8 cellular contexts compared by ENCODE assay signal in genomic region chr9:131126059-131126426, GRCh38. TPM values are rescaled to one million over a fixed set of nuclear protein-coding genes. Genes with fewer than 3 reads are reported as not detected.
DNase-seq lines count a peak whose midpoint lies in the region; ATAC-seq and TF ChIP-seq lines count a peak whose summit lies in the region.

No MANE protein-coding gene starts in this region.

- H3F3A ChIP-seq in DOHH2 (ENCODE audit: control insufficient read depth, insufficient read depth), result no peaks in the 10 kb centered on the region

- TF ChIP-seq POLR2A in esophagus muscularis mucosa (IDR thresholded peaks at IDR 0.05; ENCODE audit: low read depth), result no peak

- H3K9me3 ChIP-seq in DOHH2 (ENCODE audit: control insufficient read depth, insufficient read depth, low read length), result no peaks in the 10 kb centered on the region
- H3K9me3 ChIP-seq in esophagus muscularis mucosa, result no peaks in the 10 kb centered on the region
- no peaks in the 10 kb centered on the region for H3K9me3 ChIP-seq in parathyroid adenoma (ENCODE audit: control insufficient read depth, low read length)

- ATAC-seq in HG02885 (IDR thresholded peaks at IDR 0.05; ENCODE audit: poor library complexity, unreplicated experiment), result no peak

- H3K9ac ChIP-seq in parathyroid adenoma, result no peak overlapping the region

- H3K4me3 ChIP-seq in DOHH2 (ENCODE audit: low read length) (peak overlapping the region; percentile 81), esophagus muscularis mucosa (peak overlapping the region; percentile 75 to 92 (median 88)), parathyroid adenoma (ENCODE audit: low read depth, low read length) (peak overlapping the region; percentile 81)

- H3K27ac ChIP-seq in DOHH2 (ENCODE audit: low read depth, low read length) (peak overlapping the region; percentile 38; the same call in 1 of the 2 replicates), esophagus muscularis mucosa (replicated peaks in 1 of 4) (peak overlapping the region; percentile 80 to 94 (median 86)), parathyroid adenoma (peak overlapping the region; percentile 38)

- H3K4me1 ChIP-seq in DOHH2 (ENCODE audit: control insufficient read depth, low read length), result peaks cover 12% of the 10 kb centered on the region
- peaks cover 19 to 25% (median 22%) of the 10 kb centered on the region in 4 donors for H3K4me1 ChIP-seq in esophagus muscularis mucosa
- no peaks in the 10 kb centered on the region for H3K4me1 ChIP-seq in parathyroid adenoma

- H3K36me3 ChIP-seq in DOHH2 (ENCODE audit: control insufficient read depth, low read length), result peaks cover 47% of the 10 kb centered on the region
- H3K36me3 ChIP-seq in esophagus muscularis mucosa, result peaks cover 35 to 58% (median 38%) of the 10 kb centered on the region in 4 donors
- no peaks in the 10 kb centered on the region for H3K36me3 ChIP-seq in parathyroid adenoma (ENCODE audit: control insufficient read depth, insufficient read depth, low read length)

- no peaks in the 10 kb centered on the region for H3K27me3 ChIP-seq in DOHH2 (ENCODE audit: control insufficient read depth, low read length)
- H3K27me3 ChIP-seq in esophagus muscularis mucosa, result no peaks in the 10 kb centered on the region
- no peaks in the 10 kb centered on the region for H3K27me3 ChIP-seq in parathyroid adenoma (ENCODE audit: control insufficient read depth, insufficient read depth, low read length)

- DNase-seq in RPMI8226, result peak; percentile 15
- no peak for DNase-seq in esophagus muscularis mucosa (ENCODE audit: extremely low spot score)
- no peak for DNase-seq in NCI-H524 treated with DMSO at 0.1 percent for 48 hours (lab: John Stamatoyannopoulos, UW)
- no peak for DNase-seq in HuH-7 (ENCODE audit: low spot score)
- DNase-seq in NCI-H510A (lab: John Stamatoyannopoulos, UW), result no peak

- under 1% methylated on average over 11 of the region's 11 CpGs for WGBS in esophagus muscularis mucosa

- peak overlapping the region; percentile 80 for H2AFZ ChIP-seq in parathyroid adenoma

- no peaks in the 10 kb centered on the region; the same call in 1 of the 2 replicates for H4K20me1 ChIP-seq in DOHH2 (ENCODE audit: control insufficient read depth, insufficient read depth, low read depth, low read length)

- no peaks in the 10 kb centered on the region for H3K9me2 ChIP-seq in DOHH2 (replicated peaks; ENCODE audit: control insufficient read depth, low read length)

- H3K79me2 ChIP-seq in DOHH2 (ENCODE audit: control insufficient read depth, low read length) (peaks cover 52% of the 10 kb centered on the region), parathyroid adenoma (peaks cover 6% of the 10 kb centered on the region)

- no peak for TF ChIP-seq EP300 in esophagus muscularis mucosa (IDR thresholded peaks at IDR 0.05)

- intact Hi-C loops in esophagus muscularis mucosa (cut with DNase I), result no loop called here

- peak overlapping the region; percentile 91 for H3K4me2 ChIP-seq in DOHH2 (ENCODE audit: low read length)
- peak overlapping the region; percentile 92 for H3K4me2 ChIP-seq in parathyroid adenoma (ENCODE audit: low read length)

- TF ChIP-seq CTCF in DOHH2 (IDR thresholded peaks at IDR 0.05; ENCODE audit: low read depth, low read length, poor library complexity, severe bottlenecking) (no peak), esophagus muscularis mucosa (IDR thresholded peaks at IDR 0.05) (no peak), parathyroid adenoma (IDR thresholded peaks at IDR 0.05) (no peak)

RNA-seq across cellular contexts. Expression of gene NUP214, which starts 0.7 kb away (rescaled TPM):
- 10 to 100 TPM; 26.4 to 36.2 (median 28.7) TPM for total RNA-seq in esophagus muscularis mucosa

RNA-seq across cellular contexts. Expression of gene AIF1L, which starts 29.7 kb away (rescaled TPM):
- total RNA-seq in esophagus muscularis mucosa, result 10 to 100 TPM in 3 of 4 donors, 1 to 10 TPM in 1; 9.1 to 24.8 (median 19.3) TPM
